ENCODE assay signal across 1 cellular context in genomic region chr4:186839122-186840037, GRCh38.
TF ChIP-seq lines count a peak whose summit lies in the region.

No MANE protein-coding gene starts in this region.

TF ChIP-seq in K562, 482 proteins besides CTCF, POLR2A, EP300 and RAD21 (continued from another document and continues in another):
- TF ChIP-seq ZBTB40 (IDR thresholded peaks at IDR 0.05): peak; percentile 90
- peak; percentile 64 for TF ChIP-seq ZBTB40 (CRISPR knock-in tag; IDR thresholded peaks at IDR 0.05)
- no peak for TF ChIP-seq ZNF316 (IDR thresholded peaks at IDR 0.05)
- no peak for TF ChIP-seq SRSF1 (IDR thresholded peaks at IDR 0.05; ENCODE audit: low read depth, low read length)
- TF ChIP-seq GABPB1 (CRISPR knock-in tag; IDR thresholded peaks at IDR 0.05): 0 out of 2 replicates have a peak, but pooled peaks have one; percentile 26
- TF ChIP-seq CEBPG (CRISPR knock-in tag; IDR thresholded peaks at IDR 0.05): no peak
- TF ChIP-seq CEBPG (tag; conservative IDR thresholded peaks at IDR 0.05 in 1 of 2, IDR thresholded peaks at IDR 0.05 in 1 of 2): peak in 1 of 2 experiments; percentile 19; a peak in 1 of 4 replicates
- no peak for TF ChIP-seq NONO (IDR thresholded peaks at IDR 0.05; ENCODE audit: low read depth in 2 of 2, low read length in 1 of 2)
- TF ChIP-seq ARID2 (IDR thresholded peaks at IDR 0.05): no peak
- 0 out of 2 replicates have a peak, but pooled peaks have one; percentile 23 for TF ChIP-seq ZNF592 (IDR thresholded peaks at IDR 0.05)
- TF ChIP-seq MAFG (tag; conservative IDR thresholded peaks at IDR 0.05): 0 out of 2 replicates have a peak, but pooled peaks have one; percentile 7
- no peak for TF ChIP-seq PCBP1 (IDR thresholded peaks at IDR 0.05; ENCODE audit: low read depth, low read length, poor library complexity, severe bottlenecking)
- TF ChIP-seq ZNF318 (IDR thresholded peaks at IDR 0.05; ENCODE audit: borderline replicate concordance in 1 of 2, low read depth in 1 of 2): no peak
- peak; percentile 89 for TF ChIP-seq ATF3 (IDR thresholded peaks at IDR 0.05)
- TF ChIP-seq ATF3 (CRISPR knock-in tag; conservative IDR thresholded peaks at IDR 0.05): no peak
- TF ChIP-seq ZNF395 (CRISPR knock-in tag; IDR thresholded peaks at IDR 0.05): peak; percentile 61; the same call in 1 of the 2 replicates
- no peak for TF ChIP-seq ZNF384 (IDR thresholded peaks at IDR 0.05; ENCODE audit: low read depth, low read length)
- TF ChIP-seq MLX (CRISPR knock-in tag; conservative IDR thresholded peaks at IDR 0.05): no peak
- TF ChIP-seq SMAD1 (IDR thresholded peaks at IDR 0.05; ENCODE audit: low read depth, low read length, partially characterized antibody): no peak
